Comparison of ENCODE assay signal across 12 cellular contexts in the genomic region with DNA sequence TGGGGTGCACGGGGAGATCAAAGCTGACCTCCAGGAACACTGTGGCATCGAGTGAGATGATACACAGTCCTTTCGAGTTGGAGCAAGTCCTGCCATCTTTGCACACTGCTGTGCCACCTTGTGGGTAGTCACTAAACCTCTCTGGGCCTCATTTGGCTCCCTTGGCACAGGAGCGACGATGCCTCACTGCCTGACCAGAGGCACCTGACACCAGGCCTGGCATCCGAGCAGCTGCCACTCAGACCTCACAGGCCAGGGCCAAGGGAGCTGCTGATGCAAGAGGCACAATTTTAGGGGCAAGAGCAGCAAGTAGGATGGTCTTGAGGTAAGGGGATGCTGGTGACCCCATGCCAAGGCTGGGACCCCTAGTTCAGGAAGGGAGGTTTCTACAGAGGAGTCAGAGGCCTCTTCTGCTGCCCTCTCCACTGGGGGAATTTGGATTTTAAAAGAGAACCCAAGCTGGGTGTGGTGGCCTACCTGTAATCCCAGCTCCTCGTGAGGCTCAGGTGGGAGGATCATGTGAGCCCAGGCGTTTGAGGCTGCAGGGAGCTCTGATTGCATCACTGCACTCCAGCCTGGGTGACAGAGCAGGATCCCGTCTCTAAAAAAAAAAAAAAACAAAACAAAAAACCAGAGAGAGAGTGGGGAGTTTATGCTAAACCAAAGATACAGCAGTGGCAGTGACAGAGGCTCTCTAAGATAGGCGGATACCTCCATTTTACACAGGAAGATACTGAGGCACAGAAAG. TPM values are rescaled to one million over a fixed set of nuclear protein-coding genes. Genes with fewer than 3 reads are reported as not detected.
DNase-seq lines count a peak whose midpoint lies in the region; ATAC-seq, FAIRE-seq and TF ChIP-seq lines count a peak whose summit lies in the region.
"Had no signal": no experiment of that assay in that cellular context is flagged by ENCODE, and none has a peak within 500 bp of the region (broad histone marks: within the 10 kb centered on the region; RNA-seq: fewer than 3 reads in every experiment).

No MANE protein-coding gene starts in this region.

- H3K36me3 Mint-ChIP-seq in activated naive CD8-positive, alpha-beta T cell treated with anti-CD3 and anti-CD28 coated beads, Interleukin-2, amount 10 ng/mL, durations not matched to agents 7 days and 5 days, result no peaks in the 10 kb centered on the region
- H3K36me3 Mint-ChIP-seq in activated naive CD8-positive, alpha-beta T cell treated with anti-CD3 and anti-CD28 coated beads, Interleukin-2, amount 50 U/mL, for 24 hours (ENCODE audit: low read depth), result no peaks in the 10 kb centered on the region
- no peaks in the 10 kb centered on the region for H3K36me3 Mint-ChIP-seq in chondrocyte (ENCODE audit: low read depth)

- H3K27ac Mint-ChIP-seq in activated naive CD8-positive, alpha-beta T cell treated with anti-CD3 and anti-CD28 coated beads, Interleukin-2, amount 10 ng/mL, durations not matched to agents 7 days and 5 days, result no peak overlapping the region
- no peak overlapping the region for H3K27ac Mint-ChIP-seq in activated naive CD8-positive, alpha-beta T cell treated with anti-CD3 and anti-CD28 coated beads, Interleukin-2, amount 50 U/mL, for 24 hours
- H3K27ac Mint-ChIP-seq in chondrocyte (ENCODE audit: unreplicated experiment), result peak overlapping the region; percentile 87

- 76% methylated on average over 10 of the region's 10 CpGs for WGBS in urinary bladder

- H3K27ac ChIP-seq in urinary bladder (ENCODE audit: low read depth), result peak overlapping the region; percentile 72

- peak; percentile 28 for DNase-seq in activated naive CD8-positive, alpha-beta T cell treated with anti-CD3 and anti-CD28 coated beads, Interleukin-2, amount 10 ng/mL, durations not matched to agents 7 days and 5 days
- no peak for DNase-seq in activated naive CD8-positive, alpha-beta T cell treated with anti-CD3 and anti-CD28 coated beads, Interleukin-2, amount 50 U/mL, for 24 hours
- peak; percentile 78 for DNase-seq in chondrocyte (ENCODE audit: low spot score)
- peak; percentile 79 for DNase-seq in myocyte (ENCODE audit: low read depth)
- no peak for DNase-seq in RPMI8226
- no peak for DNase-seq in GM20000 (ENCODE audit: low spot score)
- DNase-seq in urothelium cell line (ENCODE audit: low spot score), result no peak
- DNase-seq: amniotic stem cell, hippocampal formation had no signal

- H3K4me1 ChIP-seq in urinary bladder (ENCODE audit: insufficient read depth), result no peaks in the 10 kb centered on the region

- H3K36me3 ChIP-seq in urinary bladder (ENCODE audit: insufficient read depth), result no peaks in the 10 kb centered on the region
- H3K36me3 ChIP-seq: upper lobe of left lung had no signal

- peaks cover 1% of the 10 kb centered on the region for H3K27me3 Mint-ChIP-seq in activated naive CD8-positive, alpha-beta T cell treated with anti-CD3 and anti-CD28 coated beads, Interleukin-2, amount 10 ng/mL, durations not matched to agents 7 days and 5 days
- H3K27me3 Mint-ChIP-seq in activated naive CD8-positive, alpha-beta T cell treated with anti-CD3 and anti-CD28 coated beads, Interleukin-2, amount 50 U/mL, for 24 hours, result no peaks in the 10 kb centered on the region
- H3K27me3 Mint-ChIP-seq in chondrocyte (ENCODE audit: low read depth), result no peaks in the 10 kb centered on the region

- no peak overlapping the region for H3K4me3 Mint-ChIP-seq in activated naive CD8-positive, alpha-beta T cell treated with anti-CD3 and anti-CD28 coated beads, Interleukin-2, amount 10 ng/mL, durations not matched to agents 7 days and 5 days
- H3K4me3 Mint-ChIP-seq in activated naive CD8-positive, alpha-beta T cell treated with anti-CD3 and anti-CD28 coated beads, Interleukin-2, amount 50 U/mL, for 24 hours, result no peak overlapping the region
- no peak overlapping the region for H3K4me3 Mint-ChIP-seq in chondrocyte (ENCODE audit: unreplicated experiment)

- TF ChIP-seq CTCF in chondrocyte (IDR thresholded peaks at IDR 0.05) (no peak), GM20000 (IDR thresholded peaks at IDR 0.05; ENCODE audit: extremely low read depth, missing control alignments) (no peak)

- peaks cover 4% of the 10 kb centered on the region for H3K4me1 Mint-ChIP-seq in activated naive CD8-positive, alpha-beta T cell treated with anti-CD3 and anti-CD28 coated beads, Interleukin-2, amount 10 ng/mL, durations not matched to agents 7 days and 5 days
- peaks cover 6% of the 10 kb centered on the region for H3K4me1 Mint-ChIP-seq in activated naive CD8-positive, alpha-beta T cell treated with anti-CD3 and anti-CD28 coated beads, Interleukin-2, amount 50 U/mL, for 24 hours
- H3K4me1 Mint-ChIP-seq in chondrocyte (ENCODE audit: low read depth), result peaks cover 46% of the 10 kb centered on the region

- POLR2A ChIA-PET in activated naive CD8-positive, alpha-beta T cell treated with anti-CD3 and anti-CD28 coated beads, Interleukin-2, amount 10 ng/mL, durations not matched to agents 7 days and 5 days (lab: Charles Lee), result no interaction called here

- no peak for ATAC-seq in activated naive CD8-positive, alpha-beta T cell treated with anti-CD3 and anti-CD28 coated beads, Interleukin-2, amount 10 ng/mL, durations not matched to agents 7 days and 5 days (ENCODE audit: low read depth)
- ATAC-seq in activated naive CD8-positive, alpha-beta T cell treated with anti-CD3 and anti-CD28 coated beads, Interleukin-2, amount 50 U/mL, for 24 hours, result no peak

- no peaks in the 10 kb centered on the region for H3K9me3 Mint-ChIP-seq in activated naive CD8-positive, alpha-beta T cell treated with anti-CD3 and anti-CD28 coated beads, Interleukin-2, amount 10 ng/mL, durations not matched to agents 7 days and 5 days
- H3K9me3 Mint-ChIP-seq in activated naive CD8-positive, alpha-beta T cell treated with anti-CD3 and anti-CD28 coated beads, Interleukin-2, amount 50 U/mL, for 24 hours, result no peaks in the 10 kb centered on the region
- H3K9me3 Mint-ChIP-seq in chondrocyte (ENCODE audit: low read depth), result no peaks in the 10 kb centered on the region

- no peak for FAIRE-seq in urothelium cell line (lab: Jason Lieb, UNC)
- FAIRE-seq: endometrium had no signal

- no peak overlapping the region for H3K4me3 ChIP-seq in urinary bladder (ENCODE audit: low read depth, low read length)

RNA-seq across cellular contexts. Expression of gene ADGRG1, which starts 6.7 kb away (rescaled TPM):
- total RNA-seq in activated naive CD8-positive, alpha-beta T cell treated with anti-CD3 and anti-CD28 coated beads, Interleukin-2, amount 10 ng/mL, durations not matched to agents 7 days and 5 days, result 1 to 10 TPM; 4.3 to 5.6 TPM
- total RNA-seq in chondrocyte (16.8 to 57.8 TPM (median 56.3 TPM) in 3 replicates), myocyte (38.8 and 173 TPM in 2 replicates), urinary bladder (11.5 TPM)
- 43.9 TPM for polyA plus RNA-seq in myocyte (2012)
- polyA plus RNA-seq in urinary bladder, result 36.1 TPM

RNA-seq across cellular contexts. Expression of gene ADGRG3, which starts 46.4 kb away (rescaled TPM):
- total RNA-seq in activated naive CD8-positive, alpha-beta T cell treated with anti-CD3 and anti-CD28 coated beads, Interleukin-2, amount 10 ng/mL, durations not matched to agents 7 days and 5 days, result not detected
- not detected in 3 replicates for total RNA-seq in chondrocyte
- 0.31 TPM in 1 of 2 replicates, not detected in the other for total RNA-seq in myocyte
- 0.05 TPM for polyA plus RNA-seq in myocyte (2012)
- total RNA-seq in urinary bladder, result 1.2 TPM
- 1.5 TPM for polyA plus RNA-seq in urinary bladder

Comparison
In these comparisons a context has a peak if more than half of its experiments do, and no peak if none do; other contexts are left out.
1. DNase-seq: peak in activated naive CD8-positive, alpha-beta T cell treated with anti-CD3 and anti-CD28 coated beads, Interleukin-2, amount 10 ng/mL, durations not matched to agents 7 days and 5 days (single experiment), chondrocyte (single experiment) and myocyte (single experiment); none in activated naive CD8-positive, alpha-beta T cell treated with anti-CD3 and anti-CD28 coated beads, Interleukin-2, amount 50 U/mL, for 24 hours (single experiment), RPMI8226 (single experiment), GM20000 (single experiment) and urothelium cell line (single experiment).